ENCODE assay signal across 1 cellular context in genomic region chr1:1638528-1638927, GRCh38. TPM values are rescaled to one million over a fixed set of nuclear protein-coding genes. Genes with fewer than 3 reads are reported as not detected.
"Had no signal": no experiment of that assay in that cellular context is flagged by ENCODE, and none has a peak within 500 bp of the region (broad histone marks: within the 10 kb centered on the region; RNA-seq: fewer than 3 reads in every experiment).

No MANE protein-coding gene starts in this region.

RNA-seq across cellular contexts. Expression of gene MMP23B, which starts 6.6 kb away (rescaled TPM):
- polyA plus RNA-seq: keratinocyte had no signal
